In genomic region chr1:179310721-179311120, GRCh38 we compare ENCODE assay signal across 11 cellular contexts. TPM values are rescaled to one million over a fixed set of nuclear protein-coding genes. Genes with fewer than 3 reads are reported as not detected.
DNase-seq lines count a peak whose midpoint lies in the region; ATAC-seq and TF ChIP-seq lines count a peak whose summit lies in the region.
"Had no signal": no experiment of that assay in that cellular context is flagged by ENCODE, and none has a peak within 500 bp of the region (broad histone marks: within the 10 kb centered on the region; RNA-seq: fewer than 3 reads in every experiment).

No MANE protein-coding gene starts in this region.

- peak overlapping the region; percentile 22 for H3K4me2 ChIP-seq in osteoblast (ENCODE audit: insufficient read depth, low read length)
- H3K4me2 ChIP-seq: KMS-11 had no signal

- H4K20me1 ChIP-seq in osteoblast (ENCODE audit: insufficient read depth, low read length) = no peaks in the 10 kb centered on the region

- peaks cover 74% of the 10 kb centered on the region for H3K79me2 ChIP-seq in osteoblast (ENCODE audit: insufficient read depth, low read length)

- peak; percentile 80 for ATAC-seq in esophagus mucosa
- ATAC-seq: left colon had no signal

- TF ChIP-seq CTCF in osteoblast (IDR thresholded peaks at IDR 0.05; ENCODE audit: extremely low read depth, low read depth, low read length) = no peak

- peaks cover 11% of the 10 kb centered on the region for H3K4me1 ChIP-seq in osteoblast (ENCODE audit: insufficient read depth, low read length)

- H3K36me3 ChIP-seq in osteoblast (ENCODE audit: insufficient read depth, low read length) = peaks cover 3% of the 10 kb centered on the region

- no peaks in the 10 kb centered on the region for H3K27me3 ChIP-seq in osteoblast (ENCODE audit: insufficient read depth, low read length)

- no peak overlapping the region for H2AFZ ChIP-seq in osteoblast (ENCODE audit: low read length)

- no peak overlapping the region for H3K4me3 ChIP-seq in osteoblast (ENCODE audit: insufficient read depth, low read length)

- no peaks in the 10 kb centered on the region for H3K9me3 ChIP-seq in osteoblast (ENCODE audit: low read depth, low read length)

- peak overlapping the region; percentile 85 for H3K27ac ChIP-seq in osteoblast (ENCODE audit: low read depth, low read length)
- H3K27ac ChIP-seq: KMS-11 had no signal

- DNase-seq in ELR (ENCODE audit: low read depth) = peak; percentile 95
- DNase-seq in NCI-H226 = peak; percentile 33
- peak; percentile 92 for DNase-seq in osteoblast (ENCODE audit: insufficient read length, low spot score, missing footprints)
- DNase-seq in DMS53 (lab: John Stamatoyannopoulos, UW) = no peak
- DNase-seq in effector CD8-positive, alpha-beta T cell (lab: John Stamatoyannopoulos, UW) = no peak
- no peak for DNase-seq in SKM-1 (lab: John Stamatoyannopoulos, UW; ENCODE audit: unreplicated experiment)
- DNase-seq: endodermal cell, left colon, T1000 had no signal

RNA-seq across cellular contexts. Expression of gene SOAT1, which starts 17.1 kb away (rescaled TPM):
- 6.1 TPM for total RNA-seq in esophagus mucosa
- total RNA-seq in osteoblast = 40.2 and 41.8 TPM in 2 replicates

RNA-seq across cellular contexts. Expression of gene AXDND1, which starts 55.0 kb away (rescaled TPM):
- total RNA-seq in esophagus mucosa (not detected), osteoblast (under 0.01 and 0.72 TPM in 2 replicates)

Comparison
In these comparisons a context has a peak if more than half of its experiments do, and no peak if none do; other contexts are left out.
1. DNase-seq: peak in ELR (single experiment), NCI-H226 (single experiment) and osteoblast (single experiment); none in DMS53 (single experiment), effector CD8-positive, alpha-beta T cell (single experiment) and SKM-1 (single experiment).